ENCODE assay signal across 13 cellular contexts in genomic region chr15:96047255-96047931, GRCh38.
DNase-seq lines count a peak whose midpoint lies in the region; ATAC-seq, FAIRE-seq and TF ChIP-seq lines count a peak whose summit lies in the region.
"Had no signal": no experiment of that assay in that cellular context is flagged by ENCODE, and none has a peak within 500 bp of the region (broad histone marks: within the 10 kb centered on the region; RNA-seq: fewer than 3 reads in every experiment).

No MANE protein-coding gene starts in this region.

- dilution Hi-C loops in mammary epithelial cell (cut with HindIII; ENCODE audit: low sequenced_read_pairs), result no loop called here

- DNase-seq in mammary epithelial cell (peak; percentile 39), breast epithelium (ENCODE audit: low spot score in 2 of 2) (no peak), choroid plexus epithelial cell (ENCODE audit: low read depth) (peak; percentile 90), mesothelial cell of epicardium (ENCODE audit: low spot score in 2 of 2, unreplicated experiment in 2 of 2) (no peak), H54 (ENCODE audit: insufficient read length, low spot score) (no peak), SKM-1 treated with dmso at 0.1 percent for 144 hours (lab: John Stamatoyannopoulos, UW; ENCODE audit: unreplicated experiment) (no peak)
- DNase-seq in stimulated activated CD4-positive, alpha-beta T cell treated with anti-CD3 and anti-CD28 coated beads, Interleukin-15, amount 100 ng/mL, for 24 hours, result no peak
- DNase-seq: cortex of kidney, left colon, NCI-H2029 treated with DMSO at 0.1 percent for 48 hours, testis had no signal

- no peak overlapping the region for H3K9ac ChIP-seq in mammary epithelial cell (ENCODE audit: insufficient read depth, low read length)

- in situ Hi-C loops in mammary epithelial cell (cut with MboI; ENCODE audit: low sequenced_read_pairs in 2 of 2), result no loop called here

- H3K27ac ChIP-seq in mammary epithelial cell (ENCODE audit: insufficient read depth, low read depth, low read length) (no peak overlapping the region), breast epithelium (peak overlapping the region in 1 of 2 donors; percentile 48)
- H3K27ac ChIP-seq: A549, testis had no signal

- H3K4me3 ChIP-seq in mammary epithelial cell (replicated peaks in 1 of 3; ENCODE audit: insufficient read depth in 1 of 3, low read depth in 2 of 3, low read length in 3 of 3) (no peak overlapping the region), breast epithelium (peak overlapping the region in 1 of 3 donors; percentile 37), choroid plexus epithelial cell (ENCODE audit: low read depth, low read length) (no peak overlapping the region)
- H3K4me3 ChIP-seq: A549, testis had no signal

- peak overlapping the region; percentile 47 for H2AFZ ChIP-seq in mammary epithelial cell (ENCODE audit: low read depth, low read length)

- H3K4me1 Mint-ChIP-seq in mesothelial cell of epicardium, result peaks cover 46% of the 10 kb centered on the region

- peak overlapping the region; percentile 20 for H3K4me2 ChIP-seq in mammary epithelial cell (ENCODE audit: insufficient read depth, low read depth, low read length)
- H3K4me2 ChIP-seq: A549 had no signal

- no peak for ATAC-seq in HG02938 (IDR thresholded peaks at IDR 0.05; ENCODE audit: unreplicated experiment)
- ATAC-seq: A549, left colon had no signal

- H3K36me3 Mint-ChIP-seq in mesothelial cell of epicardium, result no peaks in the 10 kb centered on the region

- H3K9me3 ChIP-seq in mammary epithelial cell (replicated peaks; ENCODE audit: insufficient read depth, low read length) (no peaks in the 10 kb centered on the region), breast epithelium (no peaks in the 10 kb centered on the region)
- H3K9me3 ChIP-seq: A549, testis had no signal

- no peaks in the 10 kb centered on the region for H3K27me3 Mint-ChIP-seq in mesothelial cell of epicardium (ENCODE audit: low read depth)

- no peaks in the 10 kb centered on the region for H3K36me3 ChIP-seq in mammary epithelial cell (ENCODE audit: insufficient read depth, low read length)
- no peaks in the 10 kb centered on the region for H3K36me3 ChIP-seq in breast epithelium

- intact Hi-C loops in mammary epithelial cell (cut with micrococcal nuclease), result no loop called here
- intact Hi-C loops in breast epithelium (cut with DNase I; ENCODE audit: low total_unique reads), result no loop called here

- peaks cover 4% of the 10 kb centered on the region for H3K4me1 ChIP-seq in mammary epithelial cell (ENCODE audit: insufficient read depth, low read length)
- peaks cover 0 to 7% of the 10 kb centered on the region in 2 donors for H3K4me1 ChIP-seq in breast epithelium
- H3K4me1 ChIP-seq: A549, testis had no signal

- H3K4me3 Mint-ChIP-seq in mesothelial cell of epicardium, result no peak overlapping the region

- FAIRE-seq in H54 (lab: Jason Lieb, UNC), result no peak
- FAIRE-seq: A549 had no signal

- H3K79me2 ChIP-seq in mammary epithelial cell (ENCODE audit: insufficient read depth, low read length), result no peaks in the 10 kb centered on the region

- TF ChIP-seq CTCF in mammary epithelial cell (conservative IDR thresholded peaks at IDR 0.05 in 1 of 2, IDR thresholded peaks at IDR 0.05 in 1 of 2; ENCODE audit: extremely low read depth in 1 of 2, insufficient read depth in 1 of 2, low read depth in 1 of 2, low read length in 2 of 2), result no peak
- TF ChIP-seq CTCF in breast epithelium (IDR thresholded peaks at IDR 0.05), result no peak
- TF ChIP-seq CTCF in choroid plexus epithelial cell (conservative IDR thresholded peaks at IDR 0.05; ENCODE audit: low read depth, low read length), result peak; percentile 28
- no peak for TF ChIP-seq CTCF in mesothelial cell of epicardium (IDR thresholded peaks at IDR 0.05; ENCODE audit: unreplicated experiment)

- no TSS peak for BruUV-seq in mammary epithelial cell (replicated peaks; lab: Mats Ljungman, UMichigan)

- no peaks in the 10 kb centered on the region for H3K9me3 Mint-ChIP-seq in mesothelial cell of epicardium

- no peaks in the 10 kb centered on the region for H4K20me1 ChIP-seq in mammary epithelial cell (ENCODE audit: insufficient read depth, low read length)

- WGBS in mammary epithelial cell (ENCODE audit: low coverage, missing lambda C conversion rate), result 25% methylated on average over 12 of the region's 14 CpGs

- CTCF ChIA-PET in mammary epithelial cell (lab: Charles Lee; ENCODE audit: low non-redundant PET), result no interaction called here

- TF ChIP-seq POLR2A in breast epithelium (IDR thresholded peaks at IDR 0.05), result no peak
- TF ChIP-seq POLR2A in H54 (IDR thresholded peaks at IDR 0.05; ENCODE audit: low read depth, low read length), result no peak

- peak overlapping the region; percentile 92 for H3K27ac Mint-ChIP-seq in mesothelial cell of epicardium

- H3K27me3 ChIP-seq in mammary epithelial cell (ENCODE audit: insufficient read depth, low read length), result no peaks in the 10 kb centered on the region
- H3K27me3 ChIP-seq in breast epithelium, result no peaks in the 10 kb centered on the region
- H3K27me3 ChIP-seq: testis had no signal

Comparison
In these comparisons a context has a peak if more than half of its experiments do, and no peak if none do; other contexts are left out.
1. DNase-seq: peak in mammary epithelial cell (single experiment) and choroid plexus epithelial cell (single experiment); none in breast epithelium (0 of 2), mesothelial cell of epicardium (0 of 2), H54 (single experiment), stimulated activated CD4-positive, alpha-beta T cell treated with anti-CD3 and anti-CD28 coated beads, Interleukin-15, amount 100 ng/mL, for 24 hours (single experiment) and SKM-1 treated with dmso at 0.1 percent for 144 hours (single experiment).